Comparison of ENCODE assay signal across 16 cellular contexts in the genomic region with DNA sequence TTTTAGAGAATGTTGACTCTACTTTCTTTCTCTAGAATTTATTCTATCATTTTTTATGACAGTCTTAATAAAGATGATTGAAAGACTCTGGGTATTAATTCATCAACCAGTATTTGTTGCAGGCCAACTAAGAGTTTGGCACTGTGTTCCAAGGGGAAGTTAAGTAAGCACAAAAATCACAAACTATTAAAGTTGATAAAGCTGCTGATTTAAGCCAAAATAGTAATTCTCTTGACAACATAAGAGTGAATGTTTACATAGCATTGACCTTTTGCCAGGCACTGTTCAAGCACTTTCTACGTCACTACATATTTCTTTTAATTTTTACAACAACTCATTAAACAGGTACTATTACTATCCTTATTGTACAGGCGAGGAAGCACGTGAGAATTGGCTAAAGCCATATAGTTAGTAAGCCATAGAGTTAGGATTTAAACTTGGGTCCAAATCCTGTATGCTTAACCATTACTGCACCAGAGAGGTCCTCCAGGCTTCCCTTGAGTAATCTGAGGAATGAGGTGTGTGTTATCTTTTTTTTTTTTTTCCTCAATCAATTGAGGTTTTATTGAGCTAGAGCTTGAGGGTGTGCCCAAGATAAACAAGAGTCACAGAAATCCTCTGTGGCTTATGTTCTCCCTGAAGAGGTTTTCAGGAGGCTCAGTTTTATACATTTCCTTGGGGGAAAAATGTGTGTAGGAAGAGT.
"Had no signal": no experiment of that assay in that cellular context is flagged by ENCODE, and none has a peak within 500 bp of the region (broad histone marks: within the 10 kb centered on the region; RNA-seq: fewer than 3 reads in every experiment).

No MANE protein-coding gene starts in this region.

- H3K36me3 ChIP-seq: spleen, vagina had no signal

- H3K4me1 ChIP-seq: spleen, testis, vagina had no signal

- H3K9me3 ChIP-seq: testis, vagina had no signal

- H3K4me3 ChIP-seq: spleen, testis, vagina had no signal

- ATAC-seq: esophagus mucosa had no signal

- DNase-seq: activated CD4-positive, alpha-beta memory T cell treated with anti-CD3 and anti-CD28 coated beads for 36 hours; activated CD4-positive, alpha-beta T cell treated with anti-CD3 and anti-CD28 coated beads for 48 hours; activated effector memory CD4-positive, alpha-beta T cell treated with anti-CD3 and anti-CD28 coated beads, Interleukin-2, amount 50 U/mL, for 16 hours; activated naive CD4-positive, alpha-beta T cell treated with anti-CD3 and anti-CD28 coated beads, Interleukin-2, amount 10 ng/mL, durations not matched to agents 7 days and 5 days; effector memory CD4-positive, alpha-beta T cell; hypothalamus; mesenchymal stem cell; naive B cell; nucleus accumbens; spleen; stimulated activated CD4-positive, alpha-beta T cell treated with anti-CD3 and anti-CD28 coated beads, Interleukin-4, amount 100 ng/mL, for 1 hour; stimulated activated naive CD4-positive, alpha-beta T cell; testis; trophoblast cell had no signal
